Comparison of ENCODE assay signal across 8 cellular contexts in the genomic region with DNA sequence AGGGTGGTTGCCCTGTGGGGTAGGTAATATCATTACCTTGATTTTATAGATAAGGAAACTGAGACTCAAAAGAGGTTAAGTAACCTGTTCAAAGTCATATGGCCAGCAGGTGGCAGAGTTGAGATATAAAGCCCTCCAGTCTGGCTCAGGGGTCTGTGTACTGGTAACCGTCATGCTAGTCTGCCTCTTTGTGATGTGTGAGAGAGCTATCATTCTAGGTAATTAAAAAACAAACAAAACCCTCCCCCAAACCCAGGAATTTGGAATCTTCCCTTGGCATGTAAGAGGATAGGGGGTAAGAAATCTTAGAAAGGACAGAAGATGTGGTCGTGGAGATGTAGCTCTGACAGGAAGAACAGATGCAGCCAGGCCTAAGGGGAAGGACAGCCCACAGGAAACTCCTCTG.
DNase-seq lines count a peak whose midpoint lies in the region; ATAC-seq and TF ChIP-seq lines count a peak whose summit lies in the region.

No MANE protein-coding gene starts in this region.

- H3K27me3 Mint-ChIP-seq in CD8-positive, alpha-beta T cell (ENCODE audit: low read depth): peaks cover 7% of the 10 kb centered on the region
- no peaks in the 10 kb centered on the region for H3K27me3 Mint-ChIP-seq in progenitor cell of endocrine pancreas

- no peaks in the 10 kb centered on the region for H3K27me3 ChIP-seq in CD8-positive, alpha-beta T cell (ENCODE audit: insufficient read depth, low read length)

- H3K27ac Mint-ChIP-seq in CD8-positive, alpha-beta T cell: no peak overlapping the region
- no peak overlapping the region for H3K27ac Mint-ChIP-seq in progenitor cell of endocrine pancreas

- intact Hi-C loops in CD8-positive, alpha-beta T cell (cut with DNase I, micrococcal nuclease): loop anchor here (1.0 to 5.0 kb wide), 3 partner anchors 824 to 1329 kb away; no protein-coding TSS in a partner anchor

- no peaks in the 10 kb centered on the region for H3K9me3 ChIP-seq in CD8-positive, alpha-beta T cell (ENCODE audit: low read length)
- H3K9me3 ChIP-seq in HEK293 (ENCODE audit: control insufficient read depth, insufficient read depth, low read depth, low read length): no peaks in the 10 kb centered on the region

- no peaks in the 10 kb centered on the region for H3K9me3 Mint-ChIP-seq in CD8-positive, alpha-beta T cell
- peaks cover 3% of the 10 kb centered on the region for H3K9me3 Mint-ChIP-seq in progenitor cell of endocrine pancreas (ENCODE audit: low read depth)

- H3K4me3 Mint-ChIP-seq in CD8-positive, alpha-beta T cell: no peak overlapping the region
- H3K4me3 Mint-ChIP-seq in progenitor cell of endocrine pancreas (ENCODE audit: low read depth): no peak overlapping the region

- H3K4me1 ChIP-seq in CD8-positive, alpha-beta T cell (ENCODE audit: insufficient read depth, low read length): no peaks in the 10 kb centered on the region
- H3K4me1 ChIP-seq in HEK293 (ENCODE audit: control insufficient read depth, insufficient read depth, low read length): no peaks in the 10 kb centered on the region

- H3K27ac ChIP-seq in CD8-positive, alpha-beta T cell (ENCODE audit: low read depth, low read length): no peak overlapping the region
- no peak overlapping the region for H3K27ac ChIP-seq in HEK293 (ENCODE audit: extremely low read depth, low read depth, low read length)

- CTCF ChIA-PET in CD8-positive, alpha-beta T cell (lab: Charles Lee): interaction anchor here (0.7 to 2.9 kb wide), 11 partner anchors 9 to 1328 kb away, joined by 3 to 14 read pairs (median 4); no protein-coding TSS in a partner anchor
- CTCF ChIA-PET in HEK293 (lab: Yijun Ruan, JAX): interaction anchor here (0.5 to 5.6 kb wide), 34 partner anchors 8 to 1901 kb away, joined by 3 to 48 read pairs (median 4); no protein-coding TSS in a partner anchor

- POLR2A ChIA-PET in CD8-positive, alpha-beta T cell (lab: Charles Lee): no interaction called here
- POLR2A ChIA-PET in HEK293 (lab: Yijun Ruan, JAX): no interaction called here

- H3K4me1 Mint-ChIP-seq in CD8-positive, alpha-beta T cell (ENCODE audit: low read depth): peaks cover 2% of the 10 kb centered on the region
- H3K4me1 Mint-ChIP-seq in progenitor cell of endocrine pancreas (ENCODE audit: low read depth): no peaks in the 10 kb centered on the region

- ATAC-seq in CD8-positive, alpha-beta T cell: peak; percentile 56
- ATAC-seq in HG02884 (IDR thresholded peaks at IDR 0.05; ENCODE audit: unreplicated experiment): no peak

- DNase-seq in CD8-positive, alpha-beta T cell: peak; percentile 25 to 70 (median 57)
- DNase-seq in NCI-H526 treated with DMSO at 0.1 percent for 48 hours (lab: John Stamatoyannopoulos, UW) (peak; percentile 81), fibroblast of gingiva (ENCODE audit: low read depth) (peak; percentile 38), progenitor cell of endocrine pancreas (ENCODE audit: low spot score, unreplicated experiment) (peak; percentile 32), occipital lobe (lab: John Stamatoyannopoulos, UW) (no peak)
- peak; percentile 35 to 46 for DNase-seq in activated CD4-positive, alpha-beta T cell treated with anti-CD3 and anti-CD28 coated beads, Interleukin-2, amount 50 U/mL, for 4 hours

- no peaks in the 10 kb centered on the region for H3K36me3 Mint-ChIP-seq in CD8-positive, alpha-beta T cell
- no peaks in the 10 kb centered on the region for H3K36me3 Mint-ChIP-seq in progenitor cell of endocrine pancreas (ENCODE audit: insufficient read depth)

- peak; percentile 59 for TF ChIP-seq CTCF in CD8-positive, alpha-beta T cell (IDR thresholded peaks at IDR 0.05)
- peak; percentile 41; the same call in 1 of the 2 replicates for TF ChIP-seq CTCF in HEK293 (tag by site-specific recombination; IDR thresholded peaks at IDR 0.05)
- peak; percentile 77 for TF ChIP-seq CTCF in progenitor cell of endocrine pancreas (IDR thresholded peaks at IDR 0.05; ENCODE audit: unreplicated experiment)

- no peaks in the 10 kb centered on the region for H3K36me3 ChIP-seq in CD8-positive, alpha-beta T cell (ENCODE audit: insufficient read depth, low read length)
- no peaks in the 10 kb centered on the region for H3K36me3 ChIP-seq in HEK293 (ENCODE audit: control insufficient read depth in 2 of 2, insufficient read depth in 1 of 2, low read length in 2 of 2)

- no peak overlapping the region for H3K4me3 ChIP-seq in CD8-positive, alpha-beta T cell (ENCODE audit: low read depth, low read length)
- no peak overlapping the region for H3K4me3 ChIP-seq in HEK293 (ENCODE audit: low read depth, low read length)

TF ChIP-seq in HEK293, 187 proteins besides CTCF, POLR2A, EP300 and RAD21:
- TF ChIP-seq ZNF302 (tag by site-specific recombination; IDR thresholded peaks at IDR 0.05; ENCODE audit: low read depth) (no peak), ZNF521 (tag by site-specific recombination; IDR thresholded peaks at IDR 0.05) (no peak), ZNF223 (tag by site-specific recombination; IDR thresholded peaks at IDR 0.05) (no peak), OVOL3 (tag by site-specific recombination; IDR thresholded peaks at IDR 0.05) (no peak), GLI4 (tag by site-specific recombination; IDR thresholded peaks at IDR 0.05) (no peak), ZNF2 (tag by site-specific recombination; IDR thresholded peaks at IDR 0.05) (no peak), ZNF114 (tag by site-specific recombination; IDR thresholded peaks at IDR 0.05) (no peak), MYNN (tag by site-specific recombination; IDR thresholded peaks at IDR 0.05; ENCODE audit: borderline replicate concordance) (no peak), ZNF654 (tag by site-specific recombination; IDR thresholded peaks at IDR 0.05; ENCODE audit: low read depth) (peak; percentile 69), ZNF660 (tag by site-specific recombination; IDR thresholded peaks at IDR 0.05) (0 out of 2 replicates have a peak, but pooled peaks have one; percentile 42)
- TF ChIP-seq, protein P1, sequence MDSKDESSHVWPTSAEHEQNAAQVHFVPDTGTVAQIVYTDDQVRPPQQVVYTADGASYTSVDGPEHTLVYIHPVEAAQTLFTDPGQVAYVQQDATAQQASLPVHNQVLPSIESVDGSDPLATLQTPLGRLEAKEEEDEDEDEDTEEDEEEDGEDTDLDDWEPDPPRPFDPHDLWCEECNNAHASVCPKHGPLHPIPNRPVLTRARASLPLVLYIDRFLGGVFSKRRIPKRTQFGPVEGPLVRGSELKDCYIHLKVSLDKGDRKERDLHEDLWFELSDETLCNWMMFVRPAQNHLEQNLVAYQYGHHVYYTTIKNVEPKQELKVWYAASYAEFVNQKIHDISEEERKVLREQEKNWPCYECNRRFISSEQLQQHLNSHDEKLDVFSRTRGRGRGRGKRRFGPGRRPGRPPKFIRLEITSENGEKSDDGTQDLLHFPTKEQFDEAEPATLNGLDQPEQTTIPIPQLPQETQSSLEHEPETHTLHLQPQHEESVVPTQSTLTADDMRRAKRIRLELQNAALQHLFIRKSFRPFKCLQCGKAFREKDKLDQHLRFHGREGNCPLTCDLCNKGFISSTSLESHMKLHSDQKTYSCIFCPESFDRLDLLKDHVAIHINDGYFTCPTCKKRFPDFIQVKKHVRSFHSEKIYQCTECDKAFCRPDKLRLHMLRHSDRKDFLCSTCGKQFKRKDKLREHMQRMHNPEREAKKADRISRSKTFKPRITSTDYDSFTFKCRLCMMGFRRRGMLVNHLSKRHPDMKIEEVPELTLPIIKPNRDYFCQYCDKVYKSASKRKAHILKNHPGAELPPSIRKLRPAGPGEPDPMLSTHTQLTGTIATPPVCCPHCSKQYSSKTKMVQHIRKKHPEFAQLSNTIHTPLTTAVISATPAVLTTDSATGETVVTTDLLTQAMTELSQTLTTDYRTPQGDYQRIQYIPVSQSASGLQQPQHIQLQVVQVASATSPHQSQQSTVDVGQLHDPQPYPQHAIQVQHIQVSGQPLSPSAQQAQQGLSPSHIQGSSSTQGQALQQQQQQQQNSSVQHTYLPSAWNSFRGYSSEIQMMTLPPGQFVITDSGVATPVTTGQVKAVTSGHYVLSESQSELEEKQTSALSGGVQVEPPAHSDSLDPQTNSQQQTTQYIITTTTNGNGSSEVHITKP (tag by site-specific recombination; IDR thresholded peaks at IDR 0.05): peak; percentile 66
